In genomic region chr10:117900280-117900679, GRCh38 we compare ENCODE assay signal across 2 cellular contexts.
TF ChIP-seq lines count a peak whose summit lies in the region.

No MANE protein-coding gene starts in this region.

TF ChIP-seq in SK-N-SH, 30 proteins besides CTCF, POLR2A, EP300 and RAD21 (continued from another document):
- TF ChIP-seq SMC3 (IDR thresholded peaks at IDR 0.05; ENCODE audit: low read depth, low read length), result no peak
- TF ChIP-seq MAX (IDR thresholded peaks at IDR 0.05; ENCODE audit: low read depth), result no peak
- no peak for TF ChIP-seq IRF3 (IDR thresholded peaks at IDR 0.05; ENCODE audit: low read depth, low read length)
- TF ChIP-seq POLR2AphosphoS5 (IDR thresholded peaks at IDR 0.05; ENCODE audit: low read depth, low read length), result no peak
- TF ChIP-seq FOXJ3 (CRISPR knock-in tag; IDR thresholded peaks at IDR 0.05), result no peak
TF ChIP-seq in SK-N-SH: peak in this region for 0.

TF ChIP-seq in SK-N-SH treated with all-trans-retinoic acid at 6 μM for 48 hours, 23 proteins besides CTCF, POLR2A, EP300 and RAD21:
- no peak for TF ChIP-seq POU6F1 (CRISPR knock-in tag; IDR thresholded peaks at IDR 0.05; ENCODE audit: borderline replicate concordance, low read depth)
- no peak for TF ChIP-seq PATZ1 (CRISPR knock-in tag; IDR thresholded peaks at IDR 0.05; ENCODE audit: borderline replicate concordance)
- TF ChIP-seq ZNF70 (CRISPR knock-in tag; IDR thresholded peaks at IDR 0.05), result no peak
- TF ChIP-seq SNAI2 (CRISPR knock-in tag; IDR thresholded peaks at IDR 0.05), result no peak
TF ChIP-seq in SK-N-SH treated with all-trans-retinoic acid at 6 μM for 48 hours: peak in this region for 0.
